In genomic region chr10:110610308-110610774, GRCh38 we compare ENCODE assay signal across 8 cellular contexts. TPM values are rescaled to one million over a fixed set of nuclear protein-coding genes. Genes with fewer than 3 reads are reported as not detected.
DNase-seq lines count a peak whose midpoint lies in the region; ATAC-seq and TF ChIP-seq lines count a peak whose summit lies in the region.

No MANE protein-coding gene starts in this region.

- DNase-seq in Right ventricle myocardium inferior (ENCODE audit: missing footprints) (no peak), cardiac septum (ENCODE audit: low spot score) (no peak), SIG-M5 treated with dmso at 0.1 percent for 504 hours (lab: John Stamatoyannopoulos, UW; ENCODE audit: unreplicated experiment) (peak; percentile 59), amniotic epithelial cell (ENCODE audit: low read depth) (peak; percentile 46), right atrium auricular region (ENCODE audit: low spot score) (no peak), retina (peak; percentile 76)

- H3K27me3 ChIP-seq in Loucy (ENCODE audit: insufficient read depth, low read length, poor library complexity, severe bottlenecking) (no peaks in the 10 kb centered on the region), right atrium auricular region (no peaks in the 10 kb centered on the region)

- no peaks in the 10 kb centered on the region for H3F3A ChIP-seq in Loucy (ENCODE audit: low read depth)

- ATAC-seq in Right ventricle myocardium inferior (peak; percentile 62), GM21825 (IDR thresholded peaks at IDR 0.05; ENCODE audit: unreplicated experiment) (no peak)

- intact Hi-C loops in Right ventricle myocardium inferior (cut with DNase I) = loop anchor here (2.0 to 10.0 kb wide), 3 partner anchors 70 to 604 kb away; no protein-coding TSS in a partner anchor
- intact Hi-C loops in cardiac septum (cut with DNase I) = loop anchor here (5.0 to 10.0 kb wide), 2 partner anchors 72 to 284 kb away; no protein-coding TSS in a partner anchor

- no peak overlapping the region for H3K9ac ChIP-seq in Loucy (ENCODE audit: low read depth, low read length, poor library complexity, severe bottlenecking)

- peaks cover 8% of the 10 kb centered on the region; the same call in 1 of the 2 replicates for H3K36me3 ChIP-seq in Loucy (ENCODE audit: insufficient read depth, low read length)
- no peaks in the 10 kb centered on the region for H3K36me3 ChIP-seq in right atrium auricular region

- H3K79me2 ChIP-seq in Loucy (ENCODE audit: insufficient read depth, low read length) = no peaks in the 10 kb centered on the region

- H3K4me2 ChIP-seq in Loucy (ENCODE audit: low read depth, low read length, poor library complexity, severe bottlenecking) = no peak overlapping the region

- H2AFZ ChIP-seq in Loucy (ENCODE audit: low read length) = no peak overlapping the region

- no peaks in the 10 kb centered on the region for H3K4me1 ChIP-seq in Loucy (ENCODE audit: insufficient read depth, low read length, poor library complexity, severe bottlenecking)
- H3K4me1 ChIP-seq in right atrium auricular region = peaks cover 0 to 4% of the 10 kb centered on the region in 2 donors

- H3K9me3 ChIP-seq in Loucy (ENCODE audit: insufficient read depth, low read depth, low read length) (no peaks in the 10 kb centered on the region), right atrium auricular region (no peaks in the 10 kb centered on the region)

- no peak overlapping the region for H3K4me3 ChIP-seq in Loucy (ENCODE audit: low read length, poor library complexity, severe bottlenecking)
- no peak overlapping the region for H3K4me3 ChIP-seq in right atrium auricular region

- H4K20me1 ChIP-seq in Loucy (ENCODE audit: insufficient read depth, low read length, poor library complexity, severe bottlenecking) = no peaks in the 10 kb centered on the region

- peak; percentile 95 for TF ChIP-seq CTCF in Loucy (conservative IDR thresholded peaks at IDR 0.05; ENCODE audit: low read length)
- TF ChIP-seq CTCF in right atrium auricular region (IDR thresholded peaks at IDR 0.05) = peak; percentile 77 to 83

- H3K9me2 ChIP-seq in Loucy (replicated peaks; ENCODE audit: low read depth, low read length) = no peaks in the 10 kb centered on the region

- peak overlapping the region; percentile 60 to 74 for H3K27ac ChIP-seq in right atrium auricular region

RNA-seq across cellular contexts. Expression of gene RBM20, which starts 33.8 kb away (rescaled TPM):
- total RNA-seq in Right ventricle myocardium inferior (103 TPM), cardiac septum (105 TPM), right atrium auricular region (10 to 100 TPM; 51.7 to 59.9 TPM)

RNA-seq across cellular contexts. Expression of gene SMC3, which starts 42.8 kb away (rescaled TPM):
- total RNA-seq in Right ventricle myocardium inferior = 23.3 TPM
- 21.3 TPM for total RNA-seq in cardiac septum
- 10 to 100 TPM; 18.1 to 18.3 TPM for total RNA-seq in right atrium auricular region

Comparison
In these comparisons a context has a peak if more than half of its experiments do, and no peak if none do; other contexts are left out.
1. DNase-seq: peak in SIG-M5 treated with dmso at 0.1 percent for 504 hours (single experiment), amniotic epithelial cell (single experiment) and retina (single experiment); none in Right ventricle myocardium inferior (single experiment), cardiac septum (single experiment) and right atrium auricular region (single experiment).